In genomic region chr20:6525447-6526303, GRCh38 we compare ENCODE assay signal across 17 cellular contexts.
DNase-seq lines count a peak whose midpoint lies in the region; ATAC-seq, FAIRE-seq and TF ChIP-seq lines count a peak whose summit lies in the region.
"Had no signal": no experiment of that assay in that cellular context is flagged by ENCODE, and none has a peak within 500 bp of the region (broad histone marks: within the 10 kb centered on the region; RNA-seq: fewer than 3 reads in every experiment).

No MANE protein-coding gene starts in this region.

- H3K4me2 ChIP-seq in skeletal muscle satellite cell (ENCODE audit: low read length) = no peak overlapping the region

- H3K4me3 ChIP-seq in fibroblast of villous mesenchyme (ENCODE audit: low read depth, low read length) (no peak overlapping the region), skeletal muscle satellite cell (ENCODE audit: low read length) (peak overlapping the region; percentile 12)
- H3K4me3 ChIP-seq: lower lobe of right lung had no signal

- no peak overlapping the region for H3K9ac ChIP-seq in skeletal muscle satellite cell (ENCODE audit: low read depth, low read length)

- H3K4me1 ChIP-seq in skeletal muscle satellite cell (ENCODE audit: control insufficient read depth, insufficient read depth, low read length) = peaks cover 4% of the 10 kb centered on the region
- H3K4me1 ChIP-seq: lower lobe of right lung had no signal

- no peak for FAIRE-seq in RCC 7860 (lab: Jason Lieb, UNC)
- FAIRE-seq: A204.1, small intestine had no signal

- DNase-seq in SIG-M5 treated with dmso at 0.1 percent for 504 hours (lab: John Stamatoyannopoulos, UW; ENCODE audit: unreplicated experiment) = peak; percentile 26
- DNase-seq in SIG-M5 (lab: John Stamatoyannopoulos, UW) = no peak
- peak; percentile 38 for DNase-seq in RCC 7860 (ENCODE audit: low spot score)
- DNase-seq in fibroblast of villous mesenchyme (ENCODE audit: low read depth) = peak; percentile 21
- no peak for DNase-seq in NOMO-1 treated with dmso at 0.1 percent for 144 hours (lab: John Stamatoyannopoulos, UW; ENCODE audit: unreplicated experiment)
- no peak for DNase-seq in nucleus accumbens (lab: John Stamatoyannopoulos, UW)
- DNase-seq: activated CD4-positive, alpha-beta T cell treated with anti-CD3 and anti-CD28 coated beads for 4 hours; activated T-cell treated with anti-CD3 and anti-CD28 coated beads, Interleukin-2, amount 50 U/mL, for 24 hours; erythroblast; lower lobe of right lung; NCI-H1105 treated with DMSO at 0.1 percent for 48 hours; NCI-H446; small intestine; T-cell had no signal

- no peaks in the 10 kb centered on the region for H3K36me3 ChIP-seq in skeletal muscle satellite cell (ENCODE audit: insufficient read depth, low read length)
- H3K36me3 ChIP-seq: lower lobe of right lung had no signal

- H3K9me3 ChIP-seq in skeletal muscle satellite cell (replicated peaks; ENCODE audit: low read length) = peaks cover 17% of the 10 kb centered on the region

- ATAC-seq in GM19455 (IDR thresholded peaks at IDR 0.05; ENCODE audit: unreplicated experiment) = no peak
- ATAC-seq: T-cell had no signal

- TF ChIP-seq CTCF in fibroblast of villous mesenchyme (IDR thresholded peaks at IDR 0.05; ENCODE audit: insufficient read depth, low read depth, low read length) = no peak

- H3K27me3 ChIP-seq in skeletal muscle satellite cell (ENCODE audit: control insufficient read depth, insufficient read depth, low read length) = peaks cover 14% of the 10 kb centered on the region

Comparison
In these comparisons a context has a peak if more than half of its experiments do, and no peak if none do; other contexts are left out.
1. DNase-seq: peak in SIG-M5 treated with dmso at 0.1 percent for 504 hours (single experiment), RCC 7860 (single experiment) and fibroblast of villous mesenchyme (single experiment); none in SIG-M5 (single experiment), NOMO-1 treated with dmso at 0.1 percent for 144 hours (single experiment) and nucleus accumbens (0 of 56).